ENCODE assay signal across 22 cellular contexts in genomic region chr6:130032758-130033323, GRCh38.
"Had no signal": no experiment of that assay in that cellular context is flagged by ENCODE, and none has a peak within 500 bp of the region (broad histone marks: within the 10 kb centered on the region; RNA-seq: fewer than 3 reads in every experiment).

No MANE protein-coding gene starts in this region.

- FAIRE-seq: TTC549 had no signal

- H3K36me3 ChIP-seq: ascending aorta, breast epithelium, prostate gland, suprapubic skin had no signal

- H3K27me3 ChIP-seq: ascending aorta, breast epithelium, foreskin keratinocyte, suprapubic skin had no signal

- H3K4me1 ChIP-seq: ascending aorta, breast epithelium, foreskin keratinocyte, prostate gland, suprapubic skin had no signal

- DNase-seq: activated CD4-positive, alpha-beta T cell treated with anti-CD3 and anti-CD28 coated beads, Interleukin-2, amount 50 U/mL, for 4 hours; activated effector memory CD4-positive, alpha-beta T cell treated with Interleukin-2 at 50 U/mL for 16 hours; activated T-cell treated with anti-CD3 and anti-CD28 coated beads, Interleukin-2, amount 50 U/mL, for 4 hours; cerebellar nuclear complex; effector CD8-positive, alpha-beta T cell; foreskin keratinocyte; glutamatergic neuron; immature natural killer cell; mesendoderm; nephron progenitor cell; right cardiac atrium; stimulated activated CD4-positive, alpha-beta T cell treated with anti-CD3 and anti-CD28 coated beads, Interleukin-4, amount 100 ng/mL, for 24 hours; stimulated activated naive CD4-positive, alpha-beta T cell; T-helper 2 cell; trophoblast cell had no signal

- H3K4me3 ChIP-seq: ascending aorta, breast epithelium, prostate gland, skin epidermis, suprapubic skin had no signal

- ATAC-seq: activated CD4-positive, CD25-positive, alpha-beta regulatory T cell treated with anti-CD3 and anti-CD28 coated beads, Interleukin-2, amount 50 U/mL, for 24 hours; activated T-cell treated with anti-CD3 and anti-CD28 coated beads, Interleukin-2, amount 50 U/mL, for 4 hours; foreskin keratinocyte; right cardiac atrium had no signal

- H3K9me3 ChIP-seq: ascending aorta, breast epithelium, prostate gland, suprapubic skin had no signal

- H3K4me3 Mint-ChIP-seq: activated T-cell treated with anti-CD3 and anti-CD28 coated beads, Interleukin-2, amount 50 U/mL, for 4 hours; immature natural killer cell; nephron progenitor cell had no signal

- H3K9me3 Mint-ChIP-seq: activated T-cell treated with anti-CD3 and anti-CD28 coated beads, Interleukin-2, amount 50 U/mL, for 4 hours; immature natural killer cell; nephron progenitor cell had no signal

- H3K27ac ChIP-seq: ascending aorta, breast epithelium, foreskin keratinocyte, prostate gland, suprapubic skin had no signal

- H3K27ac Mint-ChIP-seq: nephron progenitor cell had no signal
